Comparison of ENCODE assay signal across 9 cellular contexts in genomic region chr13:98523455-98524102, GRCh38. TPM values are rescaled to one million over a fixed set of nuclear protein-coding genes. Genes with fewer than 3 reads are reported as not detected.
A peak's percentile ranks its signal among the peaks of the same experiment; 100 is the strongest.
DNase-seq lines count a peak whose midpoint lies in the region; ATAC-seq, FAIRE-seq and TF ChIP-seq lines count a peak whose summit lies in the region.
"Had no signal": no experiment of that assay in that cellular context is flagged by ENCODE, and none has a peak within 500 bp of the region (broad histone marks: within the 10 kb centered on the region; RNA-seq: fewer than 3 reads in every experiment).

No MANE protein-coding gene starts in this region.

- H2AFZ ChIP-seq in GM23338: no peak overlapping the region

- intact Hi-C loops in pancreas (cut with DNase I): no loop called here

- peaks cover 10% of the 10 kb centered on the region for H3K36me3 Mint-ChIP-seq in activated CD8-positive, alpha-beta memory T cell treated with anti-CD3 and anti-CD28 coated beads, Interleukin-2, amount 10 ng/mL, durations not matched to agents 7 days and 5 days
- H3K36me3 Mint-ChIP-seq in GM23338 (ENCODE audit: low read depth): no peaks in the 10 kb centered on the region
- peaks cover 15% of the 10 kb centered on the region for H3K36me3 Mint-ChIP-seq in stimulated activated memory B cell treated with anti-CD40 and anti-IgM and Interleukin-4, amounts not matched to agents 10 μg/mL and 1 μg/mL and 100 μg/mL, for 72 hours

- H3K4me1 Mint-ChIP-seq in activated CD8-positive, alpha-beta memory T cell treated with anti-CD3 and anti-CD28 coated beads, Interleukin-2, amount 10 ng/mL, durations not matched to agents 7 days and 5 days: peaks cover 78% of the 10 kb centered on the region
- peaks cover 83% of the 10 kb centered on the region for H3K4me1 Mint-ChIP-seq in GM23338
- H3K4me1 Mint-ChIP-seq in stimulated activated memory B cell treated with anti-CD40 and anti-IgM and Interleukin-4, amounts not matched to agents 10 μg/mL and 1 μg/mL and 100 μg/mL, for 72 hours: peaks cover 97% of the 10 kb centered on the region

- TF ChIP-seq POLR2A in NB4 (IDR thresholded peaks at IDR 0.05; ENCODE audit: extremely low read depth, insufficient read length): no peak

- H3K4me1 ChIP-seq in GM23338 (ENCODE audit: insufficient read depth) (peaks cover 63% of the 10 kb centered on the region), pancreas (peaks cover 0 to 13% (median 0%) of the 10 kb centered on the region in 3 donors)

- peak; percentile 34 for ATAC-seq in activated CD8-positive, alpha-beta memory T cell treated with anti-CD3 and anti-CD28 coated beads, Interleukin-2, amount 10 ng/mL, durations not matched to agents 7 days and 5 days
- no peak for ATAC-seq in GM23338
- peak; percentile 56 for ATAC-seq in stimulated activated memory B cell treated with anti-CD40 and anti-IgM and Interleukin-4, amounts not matched to agents 10 μg/mL and 1 μg/mL and 100 μg/mL, for 72 hours
- no peak for ATAC-seq in pancreas
- ATAC-seq: A549 had no signal

- H3K27me3 ChIP-seq in GM23338 (ENCODE audit: insufficient read depth): no peaks in the 10 kb centered on the region
- no peaks in the 10 kb centered on the region for H3K27me3 ChIP-seq in pancreas

- H3K36me3 ChIP-seq in GM23338 (ENCODE audit: insufficient read depth) (no peaks in the 10 kb centered on the region), pancreas (no peaks in the 10 kb centered on the region)

- H3K27ac Mint-ChIP-seq in activated CD8-positive, alpha-beta memory T cell treated with anti-CD3 and anti-CD28 coated beads, Interleukin-2, amount 10 ng/mL, durations not matched to agents 7 days and 5 days: no peak overlapping the region
- H3K27ac Mint-ChIP-seq in GM23338: no peak overlapping the region
- H3K27ac Mint-ChIP-seq in stimulated activated memory B cell treated with anti-CD40 and anti-IgM and Interleukin-4, amounts not matched to agents 10 μg/mL and 1 μg/mL and 100 μg/mL, for 72 hours: peak overlapping the region; percentile 76

- peaks cover 98% of the 10 kb centered on the region for H3K79me2 ChIP-seq in GM23338 (replicated peaks; ENCODE audit: insufficient read depth)

- no peaks in the 10 kb centered on the region for H3K9me2 ChIP-seq in GM23338 (ENCODE audit: insufficient read depth)

- CTCF ChIA-PET in activated CD8-positive, alpha-beta memory T cell treated with anti-CD3 and anti-CD28 coated beads, Interleukin-2, amount 10 ng/mL, durations not matched to agents 7 days and 5 days (lab: Charles Lee): no interaction called here

- DNase-seq in activated CD8-positive, alpha-beta memory T cell treated with anti-CD3 and anti-CD28 coated beads, Interleukin-2, amount 10 ng/mL, durations not matched to agents 7 days and 5 days: no peak
- no peak for DNase-seq in activated CD8-positive, alpha-beta memory T cell treated with anti-CD3 and anti-CD28 coated beads for 24 hours
- DNase-seq in GM23338 (ENCODE audit: low spot score) (no peak), NB4 (ENCODE audit: low read depth) (peak; percentile 55), NCI-H2081 (lab: John Stamatoyannopoulos, UW) (no peak), T-helper 9 cell (no peak), pancreas (no peak)

- H3K4me2 ChIP-seq in GM23338: peak overlapping the region; percentile 32; the same call in 1 of the 2 replicates
- H3K4me2 ChIP-seq: A549 had no signal

- WGBS in pancreas, 2 donors: 92 to 95% methylated on average over 16 of the region's 16 CpGs

- H4K20me1 ChIP-seq in GM23338 (replicated peaks; ENCODE audit: insufficient read depth): peaks cover 85% of the 10 kb centered on the region

- no peak overlapping the region for H3K27ac ChIP-seq in GM23338 (ENCODE audit: low read depth)
- H3K27ac ChIP-seq in pancreas: no peak overlapping the region
- H3K27ac ChIP-seq: A549 had no signal

- TF ChIP-seq CTCF in GM23338 (conservative IDR thresholded peaks at IDR 0.05; ENCODE audit: low read depth in 2 of 2) (no peak), NB4 (IDR thresholded peaks at IDR 0.05; ENCODE audit: low read depth, low read length) (no peak), pancreas (IDR thresholded peaks at IDR 0.05) (no peak)

- no peaks in the 10 kb centered on the region for H3K27me3 Mint-ChIP-seq in activated CD8-positive, alpha-beta memory T cell treated with anti-CD3 and anti-CD28 coated beads, Interleukin-2, amount 10 ng/mL, durations not matched to agents 7 days and 5 days
- peaks cover 8% of the 10 kb centered on the region for H3K27me3 Mint-ChIP-seq in GM23338 (ENCODE audit: insufficient read depth, low read depth, poor library complexity)
- H3K27me3 Mint-ChIP-seq in stimulated activated memory B cell treated with anti-CD40 and anti-IgM and Interleukin-4, amounts not matched to agents 10 μg/mL and 1 μg/mL and 100 μg/mL, for 72 hours: no peaks in the 10 kb centered on the region

- no peak overlapping the region for H3K4me3 ChIP-seq in GM23338
- no peak overlapping the region for H3K4me3 ChIP-seq in NB4 (ENCODE audit: low read depth, low read length)
- no peak overlapping the region for H3K4me3 ChIP-seq in pancreas
- H3K4me3 ChIP-seq: A549 had no signal

- no peaks in the 10 kb centered on the region for H3K9me3 Mint-ChIP-seq in activated CD8-positive, alpha-beta memory T cell treated with anti-CD3 and anti-CD28 coated beads, Interleukin-2, amount 10 ng/mL, durations not matched to agents 7 days and 5 days (ENCODE audit: low read depth)
- H3K9me3 Mint-ChIP-seq in GM23338: no peaks in the 10 kb centered on the region
- no peaks in the 10 kb centered on the region for H3K9me3 Mint-ChIP-seq in stimulated activated memory B cell treated with anti-CD40 and anti-IgM and Interleukin-4, amounts not matched to agents 10 μg/mL and 1 μg/mL and 100 μg/mL, for 72 hours

- H3F3A ChIP-seq in GM23338 (replicated peaks; ENCODE audit: low read depth): no peaks in the 10 kb centered on the region

- H3K9me3 ChIP-seq in pancreas: no peaks in the 10 kb centered on the region
- H3K9me3 ChIP-seq: A549 had no signal

- H3K4me3 Mint-ChIP-seq in activated CD8-positive, alpha-beta memory T cell treated with anti-CD3 and anti-CD28 coated beads, Interleukin-2, amount 10 ng/mL, durations not matched to agents 7 days and 5 days: no peak overlapping the region
- no peak overlapping the region for H3K4me3 Mint-ChIP-seq in GM23338
- H3K4me3 Mint-ChIP-seq in stimulated activated memory B cell treated with anti-CD40 and anti-IgM and Interleukin-4, amounts not matched to agents 10 μg/mL and 1 μg/mL and 100 μg/mL, for 72 hours: no peak overlapping the region

- no peak for FAIRE-seq in pancreas (lab: Jason Lieb, UNC)
- FAIRE-seq: A549 had no signal

TF ChIP-seq in GM23338, 12 proteins besides CTCF, POLR2A, EP300 and RAD21 (continues in another document):
- TF ChIP-seq CREB1 (CRISPR knock-in tag; IDR thresholded peaks at IDR 0.05; ENCODE audit: low read depth): no peak

RNA-seq across cellular contexts. Expression of gene STK24, which starts 53.3 kb away (rescaled TPM):
- total RNA-seq in activated CD8-positive, alpha-beta memory T cell treated with anti-CD3 and anti-CD28 coated beads, Interleukin-2, amount 10 ng/mL, durations not matched to agents 7 days and 5 days: 100 to 1,000 TPM; 134 to 148 TPM
- 144 and 157 TPM in 2 replicates for total RNA-seq in GM23338 (2014; rRNA removed; shearing (Covaris generic))
- 56.5 and 60.3 TPM in 2 replicates for polyA plus RNA-seq in GM23338 (2016; fragmentation: Nextera tagmentation; extraction: Ambion mirVana)
- total RNA-seq in pancreas: 10 to 100 TPM; 28.4 to 55.7 (median 39.1) TPM
- 10 to 100 TPM; 15.5 to 32.5 TPM for polyA plus RNA-seq in pancreas

Comparison
In these comparisons a context has a peak if more than half of its experiments do, and no peak if none do; other contexts are left out.
1. ATAC-seq: peak in activated CD8-positive, alpha-beta memory T cell treated with anti-CD3 and anti-CD28 coated beads, Interleukin-2, amount 10 ng/mL, durations not matched to agents 7 days and 5 days (single experiment) and stimulated activated memory B cell treated with anti-CD40 and anti-IgM and Interleukin-4, amounts not matched to agents 10 μg/mL and 1 μg/mL and 100 μg/mL, for 72 hours (single experiment); none in GM23338 (single experiment) and pancreas (0 of 4).